11 cellular contexts compared by ENCODE assay signal in the genomic region with DNA sequence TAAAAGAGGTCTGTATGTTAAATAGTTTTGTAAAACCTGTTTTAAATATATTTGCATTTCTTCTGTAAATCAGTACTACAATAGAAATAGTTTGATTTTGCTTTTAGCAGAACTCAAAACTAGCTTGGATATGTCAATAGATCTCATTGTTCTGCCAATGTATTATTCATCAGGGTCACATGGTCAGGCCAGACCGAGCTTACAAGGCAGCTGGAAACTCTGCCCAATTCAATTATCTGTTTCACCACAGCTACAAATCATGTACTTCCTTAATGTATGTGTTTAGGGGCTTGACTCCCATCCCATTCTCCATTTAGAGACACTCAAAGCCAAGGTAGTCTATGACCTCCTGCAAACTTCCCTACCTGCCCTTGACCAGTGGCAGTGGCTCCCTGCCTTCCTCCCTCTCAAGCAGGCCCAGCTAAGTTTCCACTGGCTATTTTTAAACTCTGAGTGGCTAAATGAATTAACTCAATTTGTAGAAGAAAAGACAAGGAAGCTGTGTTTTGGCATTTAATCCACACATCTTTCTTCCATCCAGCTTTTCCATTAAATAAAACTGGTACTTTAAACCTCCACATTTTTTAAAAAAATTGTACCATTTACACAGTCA. TPM values are rescaled to one million over a fixed set of nuclear protein-coding genes. Genes with fewer than 3 reads are reported as not detected.
DNase-seq lines count a peak whose midpoint lies in the region; ATAC-seq, FAIRE-seq and TF ChIP-seq lines count a peak whose summit lies in the region.
"Had no signal": no experiment of that assay in that cellular context is flagged by ENCODE, and none has a peak within 500 bp of the region (broad histone marks: within the 10 kb centered on the region; RNA-seq: fewer than 3 reads in every experiment).

No MANE protein-coding gene starts in this region.

- in situ Hi-C loops in GM23248 (cut with MboI), result no loop called here

- H3K9me3 ChIP-seq in GM23248 (ENCODE audit: low read depth) (no peaks in the 10 kb centered on the region), trophoblast cell (ENCODE audit: insufficient read depth, low read depth, low read length) (no peaks in the 10 kb centered on the region)
- H3K9me3 ChIP-seq in CD4-positive, alpha-beta memory T cell (ENCODE audit: control insufficient read depth in 1 of 2, low read length in 2 of 2), result no peaks in the 10 kb centered on the region

- no peak for TF ChIP-seq CTCF in WTC11 (IDR thresholded peaks at IDR 0.05)

- H3K27ac ChIP-seq in GM23248 (no peak overlapping the region), trophoblast cell (ENCODE audit: low read depth, low read length) (no peak overlapping the region)
- H3K27ac ChIP-seq in CD4-positive, alpha-beta memory T cell (ENCODE audit: low read depth, low read length), result no peak overlapping the region
- H3K27ac ChIP-seq: KMS-11 had no signal

- ATAC-seq in WTC11 (peak; percentile 56), GM19395 (IDR thresholded peaks at IDR 0.05; ENCODE audit: unreplicated experiment) (no peak), GM19455 (IDR thresholded peaks at IDR 0.05; ENCODE audit: unreplicated experiment) (no peak), HG02885 (IDR thresholded peaks at IDR 0.05; ENCODE audit: poor library complexity, unreplicated experiment) (no peak)

- no peaks in the 10 kb centered on the region for H3K27me3 Mint-ChIP-seq in WTC11 (ENCODE audit: low read depth)
- H3K27me3 Mint-ChIP-seq in CD4-positive, alpha-beta memory T cell, result peaks cover 6 to 12% of the 10 kb centered on the region in 2 donors

- no peaks in the 10 kb centered on the region for H4K20me1 ChIP-seq in GM23248 (ENCODE audit: insufficient read depth)

- no peaks in the 10 kb centered on the region for H3K79me1 ChIP-seq in trophoblast cell (ENCODE audit: low read length)

- H3K79me2 ChIP-seq in GM23248 (ENCODE audit: insufficient read depth) (no peaks in the 10 kb centered on the region), trophoblast cell (ENCODE audit: control insufficient read depth, insufficient read depth, low read length, poor library complexity) (no peaks in the 10 kb centered on the region)

- no peak overlapping the region for H3K4ac ChIP-seq in trophoblast cell (ENCODE audit: low read depth, low read length)

- H4K12ac ChIP-seq in trophoblast cell (ENCODE audit: low read depth, low read length), result no peak overlapping the region

- H3K4me3 ChIP-seq in GM23248 (no peak overlapping the region), trophoblast cell (ENCODE audit: low read depth, low read length) (no peak overlapping the region)
- H3K4me3 ChIP-seq in CD4-positive, alpha-beta memory T cell (ENCODE audit: low read length in 2 of 2), result no peak overlapping the region

- no peak overlapping the region for H3K4me2 ChIP-seq in GM23248 (ENCODE audit: unreplicated experiment)
- no peak overlapping the region for H3K4me2 ChIP-seq in trophoblast cell (ENCODE audit: low read length)
- H3K4me2 ChIP-seq: KMS-11 had no signal

- H2BK120ac ChIP-seq in trophoblast cell (ENCODE audit: insufficient read depth, low read length, poor library complexity), result no peak overlapping the region

- H3K36me3 Mint-ChIP-seq in WTC11, result peaks cover 5% of the 10 kb centered on the region; the same call in 1 of the 2 replicates
- no peaks in the 10 kb centered on the region for H3K36me3 Mint-ChIP-seq in CD4-positive, alpha-beta memory T cell
- H3K36me3 Mint-ChIP-seq: CD4-positive, CD25-positive, alpha-beta regulatory T cell had no signal

- H3K36me3 ChIP-seq in GM23248 (ENCODE audit: low read depth) (no peaks in the 10 kb centered on the region), trophoblast cell (ENCODE audit: control insufficient read depth in 1 of 2, insufficient read depth in 2 of 2, low read length in 2 of 2) (no peaks in the 10 kb centered on the region)
- no peaks in the 10 kb centered on the region for H3K36me3 ChIP-seq in CD4-positive, alpha-beta memory T cell (ENCODE audit: insufficient read depth, low read length)

- no peak overlapping the region for H2AK5ac ChIP-seq in trophoblast cell (ENCODE audit: low read length)

- no peaks in the 10 kb centered on the region for H3F3A ChIP-seq in GM23248 (ENCODE audit: insufficient read depth)

- POLR2A ChIA-PET in WTC11 (lab: Charles Lee), result no interaction called here
- POLR2A ChIA-PET in CD4-positive, alpha-beta memory T cell (lab: Charles Lee; ENCODE audit: partially characterized antibody), result no interaction called here

- no peak overlapping the region for H4K91ac ChIP-seq in trophoblast cell (ENCODE audit: low read depth, low read length)

- no peak overlapping the region for H3K23ac ChIP-seq in trophoblast cell (ENCODE audit: low read length)

- DNase-seq in GM23248, result peak; percentile 21
- DNase-seq in WTC11 (ENCODE audit: low spot score), result no peak
- DNase-seq in frontal cortex (ENCODE audit: low spot score in 2 of 2), result no peak
- DNase-seq in trophoblast cell, result no peak
- no peak for DNase-seq in CD4-positive, alpha-beta memory T cell
- DNase-seq: CD4-positive, CD25-positive, alpha-beta regulatory T cell had no signal

- H3K4me1 ChIP-seq in GM23248 (ENCODE audit: insufficient read depth) (no peaks in the 10 kb centered on the region), trophoblast cell (ENCODE audit: control insufficient read depth in 1 of 2, insufficient read depth in 2 of 2, low read length in 2 of 2) (peaks cover 0 to 2% of the 10 kb centered on the region in 2 experiments)
- H3K4me1 ChIP-seq in CD4-positive, alpha-beta memory T cell (ENCODE audit: insufficient read depth, low read length), result no peaks in the 10 kb centered on the region

- CTCF ChIA-PET in WTC11 (lab: Charles Lee), result interaction anchor here (1.0 to 2.2 kb wide), 6 partner anchors 31 to 435 kb away, joined by 3 to 9 read pairs (median 4); a partner anchor contains a TSS
- CTCF ChIA-PET in CD4-positive, alpha-beta memory T cell (lab: Charles Lee; ENCODE audit: partially characterized antibody), result interaction anchor here (1.2 to 1.6 kb wide), 2 partner anchors 11 to 31 kb away, joined by 3 to 5 read pairs; no protein-coding TSS in a partner anchor

- no peak overlapping the region for H3K9ac ChIP-seq in GM23248
- H3K9ac ChIP-seq in trophoblast cell (ENCODE audit: low read length), result no peak overlapping the region
- H3K9ac ChIP-seq: KMS-11 had no signal

- WGBS in GM23248 (ENCODE audit: low coverage in 1 of 2, low lambda C conversion rate in 2 of 2, missing lambda C conversion rate in 2 of 2), 2 experiments, result 0% methylated on average over 1 of the region's 1 CpG
- WGBS in trophoblast cell (ENCODE audit: extremely low coverage, insufficient coverage, insufficient read length), result no CpG with 5 or more reads among the region's 1 CpG

- H3K27me3 ChIP-seq in GM23248 (replicated peaks; ENCODE audit: insufficient read depth), result no peaks in the 10 kb centered on the region
- H3K27me3 ChIP-seq in trophoblast cell (ENCODE audit: insufficient read depth, low read length), result no peaks in the 10 kb centered on the region
- H3K27me3 ChIP-seq in CD4-positive, alpha-beta memory T cell (ENCODE audit: insufficient read depth, low read length), result no peaks in the 10 kb centered on the region

- no peak overlapping the region for H3K4me3 Mint-ChIP-seq in WTC11
- no peak overlapping the region for H3K4me3 Mint-ChIP-seq in CD4-positive, alpha-beta memory T cell
- H3K4me3 Mint-ChIP-seq: CD4-positive, CD25-positive, alpha-beta regulatory T cell had no signal

- H3K9me3 Mint-ChIP-seq in WTC11, result peaks cover 32% of the 10 kb centered on the region
- peaks cover 0 to 14% (median 2%) of the 10 kb centered on the region in 8 donors for H3K9me3 Mint-ChIP-seq in CD4-positive, alpha-beta memory T cell

- no peak overlapping the region; the same call in 1 of the 2 replicates for H2AFZ ChIP-seq in GM23248
- H2AFZ ChIP-seq in trophoblast cell (ENCODE audit: insufficient read depth, low read length, poor library complexity), result no peak overlapping the region

- peak overlapping the region; percentile 7; the same call in 1 of the 2 replicates for H3K27ac Mint-ChIP-seq in WTC11
- H3K27ac Mint-ChIP-seq in CD4-positive, alpha-beta memory T cell, result no peak overlapping the region
- H3K27ac Mint-ChIP-seq: CD4-positive, CD25-positive, alpha-beta regulatory T cell had no signal

- H3K14ac ChIP-seq in trophoblast cell (ENCODE audit: low read length), result no peak overlapping the region

- peak overlapping the region; percentile 72 for H2BK12ac ChIP-seq in trophoblast cell (ENCODE audit: low read length)

- no peaks in the 10 kb centered on the region for H3K9me2 ChIP-seq in GM23248 (ENCODE audit: insufficient read depth)

- H3K4me1 Mint-ChIP-seq in WTC11, result peaks cover 18% of the 10 kb centered on the region
- H3K4me1 Mint-ChIP-seq in CD4-positive, alpha-beta memory T cell, result no peaks in the 10 kb centered on the region
- H3K4me1 Mint-ChIP-seq: CD4-positive, CD25-positive, alpha-beta regulatory T cell had no signal

- intact Hi-C loops in CD4-positive, alpha-beta memory T cell (cut with micrococcal nuclease), result no loop called here

- H2BK5ac ChIP-seq in trophoblast cell (ENCODE audit: low read depth, low read length, poor library complexity), result no peak overlapping the region

- H3K18ac ChIP-seq in trophoblast cell (ENCODE audit: low read length), result no peak overlapping the region

- no peak overlapping the region for H4K8ac ChIP-seq in trophoblast cell (ENCODE audit: low read depth, low read length)

- peak; percentile 70 for FAIRE-seq in frontal cortex (lab: Jason Lieb, UNC)

TF ChIP-seq in WTC11, 78 proteins besides CTCF, POLR2A, EP300 and RAD21 (continues in another document):
- TF ChIP-seq, protein P1, sequence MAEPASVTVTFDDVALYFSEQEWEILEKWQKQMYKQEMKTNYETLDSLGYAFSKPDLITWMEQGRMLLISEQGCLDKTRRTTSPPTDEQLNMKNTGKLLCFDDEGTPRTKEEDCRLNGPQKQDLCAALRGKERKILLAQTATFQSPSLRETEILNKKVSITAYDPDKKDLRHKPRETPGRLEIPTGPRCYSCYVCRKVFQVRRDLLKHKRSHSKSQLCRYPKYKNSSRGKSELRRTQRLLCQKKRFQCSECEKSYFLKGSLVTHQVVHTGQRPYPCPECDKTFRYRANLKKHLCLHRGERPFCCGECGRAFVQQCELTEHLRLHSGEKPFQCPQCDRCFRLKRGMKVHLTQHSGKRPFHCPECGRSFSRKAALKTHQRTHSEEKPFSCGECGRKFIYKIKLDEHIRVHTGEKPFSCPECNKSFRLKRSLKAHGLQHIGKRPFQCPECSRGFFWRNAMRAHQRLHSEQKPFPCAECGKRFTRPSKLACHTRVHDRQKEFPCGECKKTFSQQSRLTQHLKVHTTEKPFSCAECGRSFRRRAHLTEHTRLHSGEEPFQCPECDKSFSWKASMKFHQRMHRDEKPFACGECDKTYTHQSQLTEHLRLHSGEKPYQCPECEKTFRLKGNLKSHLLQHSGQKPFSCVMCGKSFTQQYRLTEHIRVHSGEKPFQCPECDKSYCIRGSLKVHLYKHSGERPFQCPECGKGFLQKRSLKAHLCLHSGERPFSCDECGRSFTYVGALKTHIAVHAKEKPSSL (CRISPR knock-in tag; conservative IDR thresholded peaks at IDR 0.05), result no peak
- no peak for TF ChIP-seq ZNF423 (CRISPR knock-in tag; IDR thresholded peaks at IDR 0.05)

RNA-seq across cellular contexts. Expression of a gene that starts 46.4 kb away (rescaled TPM):
- 1.4 and 1.5 TPM in 2 replicates for total RNA-seq in GM23248 (2014; rRNA removed; shearing (Covaris generic))
- 1.2 and 1.5 TPM in 2 replicates for polyA plus RNA-seq in GM23248 (2016; fragmentation: Nextera tagmentation; extraction: Ambion mirVana)
- total RNA-seq in WTC11 (2021) (13.2 to 18.0 TPM (median 17.4 TPM) in 3 replicates), frontal cortex (41.2 TPM)
- 26.2 and 29.3 TPM in 2 replicates for polyA plus RNA-seq in trophoblast cell (2013)
- total RNA-seq in CD4-positive, alpha-beta memory T cell, result 1 to 10 TPM in 1 of 2 experiments, under 1 TPM in 1; 0.86 to 1.4 TPM
- polyA plus RNA-seq in CD4-positive, alpha-beta memory T cell, result under 1 TPM in 1 of 2 donors, not detected in 1; 0.64 TPM
- total RNA-seq: activated CD8-positive, alpha-beta memory T cell treated with anti-CD3 and anti-CD28 coated beads for 36 hours had no signal
